ENCODE assay signal across 8 cellular contexts in the genomic region with DNA sequence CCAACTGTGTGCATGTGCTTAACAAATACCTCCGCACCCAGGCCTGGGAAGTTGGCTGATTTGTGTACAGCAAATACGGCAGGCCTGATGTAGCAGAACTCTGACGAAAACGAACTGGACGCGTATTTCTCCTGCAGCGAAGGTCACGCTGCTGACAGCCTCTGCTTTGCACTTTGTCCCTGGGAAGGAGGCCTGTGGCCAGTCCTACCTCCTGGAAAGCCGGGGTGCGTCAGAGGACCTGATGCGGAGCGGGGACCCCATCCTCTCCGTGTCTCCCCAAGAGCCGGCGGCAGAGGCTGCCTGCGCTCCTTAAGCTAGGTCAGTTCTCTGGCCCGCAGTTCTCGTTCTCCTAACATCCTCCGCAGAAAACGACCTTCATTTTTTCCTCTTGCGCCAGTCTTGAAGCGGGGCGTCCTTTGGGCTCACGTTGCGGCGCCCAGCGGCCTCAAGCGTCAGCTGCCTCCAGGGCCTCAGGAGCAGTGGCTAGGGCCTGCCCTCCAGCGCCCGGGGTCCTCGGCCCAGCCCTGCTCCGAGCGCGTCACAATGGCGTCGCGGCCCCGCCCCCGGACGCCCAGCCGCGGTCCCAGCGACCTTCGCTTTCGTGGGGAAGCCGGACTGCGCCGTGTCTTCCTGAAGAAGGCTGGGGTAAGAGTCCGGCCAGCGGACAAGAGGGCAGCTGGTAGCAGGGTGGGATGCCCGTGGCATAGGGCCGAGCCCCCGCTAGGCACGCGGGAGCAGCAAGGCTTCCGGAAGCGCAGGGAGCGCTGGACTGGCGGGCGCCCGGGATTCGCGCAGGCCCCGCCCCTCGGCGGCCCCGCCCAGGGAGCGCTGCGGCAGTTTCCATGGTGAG. TPM values are rescaled to one million over a fixed set of nuclear protein-coding genes. Genes with fewer than 3 reads are reported as not detected.
DNase-seq lines count a peak whose midpoint lies in the region; ATAC-seq and TF ChIP-seq lines count a peak whose summit lies in the region.

Gene ZNF487, plus strand, starts transcription at position 821 of the 850 bp plus-strand sequence. CDS start 38,703 bp downstream, outside the sequence.

- H3K27ac ChIP-seq in lung (ENCODE audit: low read depth in 1 of 2, low read length in 1 of 2) = peak within 1 kb of the TSS; percentile 99 to 100

- peak; percentile 94 for ATAC-seq in HG03354 (IDR thresholded peaks at IDR 0.05; ENCODE audit: poor library complexity, severe bottlenecking, unreplicated experiment)
- ATAC-seq in activated CD8-positive, alpha-beta T cell treated with anti-CD3 and anti-CD28 coated beads, Interleukin-2, amount 10 ng/mL, durations not matched to agents 7 days and 5 days = peak; percentile 95
- ATAC-seq in lung (ENCODE audit: insufficient read depth, low FRiP score) = peak; percentile 99

- H3K4me3 Mint-ChIP-seq in activated CD8-positive, alpha-beta T cell treated with anti-CD3 and anti-CD28 coated beads, Interleukin-2, amount 10 ng/mL, durations not matched to agents 7 days and 5 days = peak within 1 kb of the TSS; percentile 96

- TF ChIP-seq POLR2A in GM19099 (IDR thresholded peaks at IDR 0.05; ENCODE audit: extremely low read depth, insufficient read length, low read depth) = peak; percentile 66

- no peaks in the 10 kb centered on the region for H3K9me3 Mint-ChIP-seq in activated CD8-positive, alpha-beta T cell treated with anti-CD3 and anti-CD28 coated beads, Interleukin-2, amount 10 ng/mL, durations not matched to agents 7 days and 5 days (ENCODE audit: insufficient read depth)

- peak; percentile 24 for TF ChIP-seq CTCF in lung (IDR thresholded peaks at IDR 0.05; ENCODE audit: control extremely low read depth, extremely low read depth)

- DNase-seq in C1 segment of cervical spinal cord (lab: John Stamatoyannopoulos, UW) (peak; percentile 67 to 97 (median 91)), NCI-H748 treated with DMSO at 0.1 percent for 48 hours (lab: John Stamatoyannopoulos, UW) (peak; percentile 62), ecto neural progenitor cell (ENCODE audit: low spot score) (peak; percentile 93), lung (ENCODE audit: low spot score) (peak; percentile 91)
- peak; percentile 92 for DNase-seq in activated CD8-positive, alpha-beta T cell treated with anti-CD3 and anti-CD28 coated beads, Interleukin-2, amount 10 ng/mL, durations not matched to agents 7 days and 5 days
- DNase-seq in stimulated activated CD4-positive, alpha-beta T cell treated with anti-CD3 and anti-CD28 coated beads, TNF-alpha, amount 100 ng/mL, for 24 hours (ENCODE audit: low read depth in 3 of 3) = peak; percentile 69 to 88 (median 73)

- no peaks in the 10 kb centered on the region for H3K36me3 ChIP-seq in lung (ENCODE audit: control insufficient read depth in 2 of 2, insufficient read depth in 2 of 2, low read length in 2 of 2)

- H3K27me3 ChIP-seq in lung (ENCODE audit: control insufficient read depth, insufficient read depth) = no peaks in the 10 kb centered on the region

- peaks cover 2 to 3% of the 10 kb centered on the region in 2 donors for H3K4me1 ChIP-seq in lung (ENCODE audit: control insufficient read depth in 2 of 2, insufficient read depth in 2 of 2, low read length in 2 of 2)

- POLR2A ChIA-PET in activated CD8-positive, alpha-beta T cell treated with anti-CD3 and anti-CD28 coated beads, Interleukin-2, amount 10 ng/mL, durations not matched to agents 7 days and 5 days (lab: Charles Lee) = interaction anchor here (0.6 to 2.8 kb wide), 11 partner anchors 9 to 665 kb away, joined by 3 to 22 read pairs (median 5); partner anchors contain the start of gene HNRNPF

- H3K4me3 ChIP-seq in lung = peak within 1 kb of the TSS; percentile 89

- CTCF ChIA-PET in activated CD8-positive, alpha-beta T cell treated with anti-CD3 and anti-CD28 coated beads, Interleukin-2, amount 10 ng/mL, durations not matched to agents 7 days and 5 days (lab: Charles Lee) = interaction anchor here (1.1 to 1.3 kb wide), 2 partner anchors 18 to 41 kb away, joined by 3 to 4 read pairs; no protein-coding TSS in a partner anchor

- no peaks in the 10 kb centered on the region for H3K9me3 ChIP-seq in lung (ENCODE audit: control insufficient read depth in 2 of 2, insufficient read depth in 1 of 2, low read length in 1 of 2)

- WGBS in lung, 2 donors = 0 to 1% methylated on average over 63 to 69 of the region's 69 CpGs

- no peaks in the 10 kb centered on the region for H3K27me3 Mint-ChIP-seq in activated CD8-positive, alpha-beta T cell treated with anti-CD3 and anti-CD28 coated beads, Interleukin-2, amount 10 ng/mL, durations not matched to agents 7 days and 5 days (ENCODE audit: low read depth)

- H3K36me3 Mint-ChIP-seq in activated CD8-positive, alpha-beta T cell treated with anti-CD3 and anti-CD28 coated beads, Interleukin-2, amount 10 ng/mL, durations not matched to agents 7 days and 5 days (ENCODE audit: low read depth) = peaks cover 10% of the 10 kb centered on the region

- H3K4me1 Mint-ChIP-seq in activated CD8-positive, alpha-beta T cell treated with anti-CD3 and anti-CD28 coated beads, Interleukin-2, amount 10 ng/mL, durations not matched to agents 7 days and 5 days (ENCODE audit: low read depth) = peaks cover 23% of the 10 kb centered on the region

- peak within 1 kb of the TSS; percentile 99 for H3K27ac Mint-ChIP-seq in activated CD8-positive, alpha-beta T cell treated with anti-CD3 and anti-CD28 coated beads, Interleukin-2, amount 10 ng/mL, durations not matched to agents 7 days and 5 days

RNA-seq across cellular contexts. Expression of gene ZNF487, which starts in this region (rescaled TPM):
- 1 to 10 TPM; 4.8 to 5.2 TPM for total RNA-seq in activated CD8-positive, alpha-beta T cell treated with anti-CD3 and anti-CD28 coated beads, Interleukin-2, amount 10 ng/mL, durations not matched to agents 7 days and 5 days
- 10 to 100 TPM in 1 of 2 donors, 1 to 10 TPM in 1; 9.6 to 25.4 TPM for total RNA-seq in lung
- 1 to 10 TPM; 8.4 to 8.6 TPM for polyA plus RNA-seq in lung

Comparison
In these comparisons a context has a peak if more than half of its experiments do, and no peak if none do; other contexts are left out.
1. Peak in every context shown above with its lines: DNase-seq, ATAC-seq, H3K4me3 ChIP-seq and H3K27ac ChIP-seq.